Comparison of ENCODE assay signal across 36 cellular contexts in genomic region chr20:38770546-38770945, GRCh38. TPM values are rescaled to one million over a fixed set of nuclear protein-coding genes. Genes with fewer than 3 reads are reported as not detected.
"Had no signal": no experiment of that assay in that cellular context is flagged by ENCODE, and none has a peak within 500 bp of the region (broad histone marks: within the 10 kb centered on the region; RNA-seq: fewer than 3 reads in every experiment).

No MANE protein-coding gene starts in this region.

- H3K4me3 Mint-ChIP-seq: activated CD4-positive, alpha-beta T cell treated with anti-CD3 and anti-CD28 coated beads for 36 hours; activated CD4-positive, alpha-beta T cell treated with anti-CD3 and anti-CD28 coated beads, Interleukin-2, amount 10 ng/mL, durations not matched to agents 7 days and 5 days; activated CD8-positive, alpha-beta T cell treated with anti-CD3 and anti-CD28 coated beads, Interleukin-2, amount 10 ng/mL, durations not matched to agents 7 days and 5 days; activated naive CD4-positive, alpha-beta T cell treated with anti-CD3 and anti-CD28 coated beads, Interleukin-2, amount 50 U/mL, for 24 hours; activated naive CD8-positive, alpha-beta T cell treated with anti-CD3 and anti-CD28 coated beads, Interleukin-2, amount 10 ng/mL, durations not matched to agents 7 days and 5 days; activated T-cell treated with anti-CD3 and anti-CD28 coated beads, Interleukin-2, amount 50 U/mL, for 24 hours; T-helper 1 cell treated with Interleukin-12 subunit alpha and Interleukin-12 subunit beta and Interleukin-4 antibody, amounts not matched to agents 30 μg/mL and 1 μg/mL, for 36 hours; T-helper 2 cell treated with Interferon-gamma antibody and Interleukin-4, amounts not matched to agents 5 μg/mL and 100 μg/mL, for 36 hours; WTC11 had no signal

- DNase-seq: activated CD4-positive, alpha-beta T cell treated with anti-CD3 and anti-CD28 coated beads for 36 hours; activated CD4-positive, alpha-beta T cell treated with anti-CD3 and anti-CD28 coated beads, Interleukin-2, amount 10 ng/mL, durations not matched to agents 7 days and 5 days; activated CD4-positive, alpha-beta T cell treated with anti-CD3 and anti-CD28 coated beads, Interleukin-2, amount 50 U/mL, for 48 hours; activated CD8-positive, alpha-beta T cell treated with anti-CD3 and anti-CD28 coated beads, Interleukin-2, amount 10 ng/mL, durations not matched to agents 7 days and 5 days; activated gamma-delta T cell; activated naive CD4-positive, alpha-beta T cell treated with Interleukin-2 at 50 U/mL for 16 hours; activated naive CD8-positive, alpha-beta T cell treated with anti-CD3 and anti-CD28 coated beads, Interleukin-2, amount 10 ng/mL, durations not matched to agents 7 days and 5 days; activated T-cell treated with anti-CD3 and anti-CD28 coated beads, Interleukin-2, amount 50 U/mL, for 24 hours; amygdala; cerebellar nuclear complex; NCI-H1092 treated with DMSO at 0.1 percent for 48 hours; NCI-H1417; NCI-H146; NCI-H187 treated with DMSO at 0.1 percent for 48 hours; NCI-H2081; NCI-H2171 treated with DMSO at 0.1 percent for 48 hours; NCI-H2227 treated with DMSO at 0.1 percent for 48 hours; NCI-H446; NCI-H510A treated with DMSO at 0.1 percent for 48 hours; NCI-H526 treated with DMSO at 0.1 percent for 48 hours; NCI-H774; SIG-M5; SK-N-SH had no signal

- H3K27ac Mint-ChIP-seq: activated CD4-positive, alpha-beta T cell treated with anti-CD3 and anti-CD28 coated beads for 36 hours; activated naive CD4-positive, alpha-beta T cell treated with anti-CD3 and anti-CD28 coated beads, Interleukin-2, amount 50 U/mL, for 24 hours; activated naive CD8-positive, alpha-beta T cell treated with anti-CD3 and anti-CD28 coated beads, Interleukin-2, amount 10 ng/mL, durations not matched to agents 7 days and 5 days; activated T-cell treated with anti-CD3 and anti-CD28 coated beads, Interleukin-2, amount 50 U/mL, for 24 hours; activated T-helper 2 cell treated with anti-CD3 and anti-CD28 coated beads, Interferon-gamma antibody, Interleukin-2, Interleukin-4, amounts not matched to agents 10 μg/mL and 5 μg/mL and 100 μg/mL, durations not matched to agents 14 hours and 24 hours and 36 hours; T-helper 1 cell treated with Interleukin-12 subunit alpha and Interleukin-12 subunit beta and Interleukin-4 antibody, amounts not matched to agents 30 μg/mL and 1 μg/mL, for 36 hours; T-helper 2 cell treated with Interferon-gamma antibody and Interleukin-4, amounts not matched to agents 5 μg/mL and 100 μg/mL, for 36 hours; WTC11 had no signal

- H3K4me1 Mint-ChIP-seq: activated CD4-positive, alpha-beta T cell treated with anti-CD3 and anti-CD28 coated beads for 36 hours; activated CD4-positive, alpha-beta T cell treated with anti-CD3 and anti-CD28 coated beads, Interleukin-2, amount 10 ng/mL, durations not matched to agents 7 days and 5 days; activated naive CD4-positive, alpha-beta T cell treated with anti-CD3 and anti-CD28 coated beads, Interleukin-2, amount 50 U/mL, for 24 hours; activated naive CD8-positive, alpha-beta T cell treated with anti-CD3 and anti-CD28 coated beads, Interleukin-2, amount 10 ng/mL, durations not matched to agents 7 days and 5 days had no signal

- H3K9me3 ChIP-seq: ascending aorta, SK-N-SH had no signal

- H3K4me3 ChIP-seq: ascending aorta had no signal

- ATAC-seq: activated CD4-positive, alpha-beta T cell treated with anti-CD3 and anti-CD28 coated beads for 36 hours; activated CD4-positive, CD25-positive, alpha-beta regulatory T cell treated with anti-CD3 and anti-CD28 coated beads, Interleukin-2, amount 50 U/mL, for 24 hours; activated CD8-positive, alpha-beta T cell treated with anti-CD3 and anti-CD28 coated beads, Interleukin-2, amount 10 ng/mL, durations not matched to agents 7 days and 5 days; Panc1; Right ventricle myocardium inferior; WTC11 had no signal

- H3K9me3 Mint-ChIP-seq: activated naive CD8-positive, alpha-beta T cell treated with anti-CD3 and anti-CD28 coated beads, Interleukin-2, amount 10 ng/mL, durations not matched to agents 7 days and 5 days; activated T-cell treated with anti-CD3 and anti-CD28 coated beads, Interleukin-2, amount 50 U/mL, for 24 hours had no signal

- H3K27me3 ChIP-seq: ascending aorta had no signal

RNA-seq across cellular contexts. Expression of gene PPP1R16B, which starts 35.0 kb away (rescaled TPM):
- total RNA-seq: M059J had no signal

RNA-seq across cellular contexts. Expression of gene SLC32A1, which starts 46.3 kb away (rescaled TPM):
- total RNA-seq: activated CD4-positive, alpha-beta T cell treated with anti-CD3 and anti-CD28 coated beads for 36 hours; activated CD4-positive, alpha-beta T cell treated with anti-CD3 and anti-CD28 coated beads, Interleukin-2, amount 10 ng/mL, durations not matched to agents 7 days and 5 days; activated CD8-positive, alpha-beta T cell treated with anti-CD3 and anti-CD28 coated beads, Interleukin-2, amount 10 ng/mL, durations not matched to agents 7 days and 5 days; activated naive CD8-positive, alpha-beta T cell treated with anti-CD3 and anti-CD28 coated beads, Interleukin-2, amount 10 ng/mL, durations not matched to agents 7 days and 5 days; activated T-helper 2 cell treated with anti-CD3 and anti-CD28 coated beads, Interferon-gamma antibody, Interleukin-2, Interleukin-4, amounts not matched to agents 10 μg/mL and 5 μg/mL and 100 μg/mL, durations not matched to agents 14 hours and 24 hours and 36 hours; ascending aorta; cardiac septum; M059J; Right ventricle myocardium inferior; RPMI7951 had no signal
- polyA plus RNA-seq: adipose tissue, SK-N-SH had no signal
